In the genomic region with DNA sequence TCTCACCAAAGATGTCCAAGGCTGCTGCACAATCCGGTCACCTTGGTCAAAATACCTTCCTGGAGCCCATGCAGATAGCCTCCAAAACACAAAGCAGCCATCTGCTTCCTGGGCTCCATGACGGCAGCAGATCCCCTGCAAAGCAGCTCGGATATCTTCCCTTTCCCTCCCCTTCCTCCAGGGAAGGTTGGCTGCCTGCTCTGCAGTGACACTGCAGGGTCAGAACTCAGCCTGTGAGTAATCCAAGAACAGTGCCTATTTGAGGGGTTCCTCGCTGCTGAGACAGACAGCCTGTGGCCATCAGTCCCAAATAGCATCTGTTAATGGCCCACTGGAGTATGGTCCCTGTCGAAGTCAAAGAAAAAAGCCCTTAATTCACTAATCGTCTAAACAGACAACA, we compare ENCODE assay signal across 23 cellular contexts.
DNase-seq lines count a peak whose midpoint lies in the region; ATAC-seq lines count a peak whose summit lies in the region.
"Had no signal": no experiment of that assay in that cellular context is flagged by ENCODE, and none has a peak within 500 bp of the region (broad histone marks: within the 10 kb centered on the region; RNA-seq: fewer than 3 reads in every experiment).

No MANE protein-coding gene starts in this region.

- DNase-seq in Daoy (ENCODE audit: low read depth) (peak; percentile 24), NCI-H1694 (lab: John Stamatoyannopoulos, UW) (peak; percentile 35), NCI-H82 treated with DMSO at 0.1 percent for 48 hours (lab: John Stamatoyannopoulos, UW; ENCODE audit: unreplicated experiment) (peak; percentile 56), iPS-NIHi7 (ENCODE audit: extremely low spot score) (peak; percentile 34), T1000 (lab: John Stamatoyannopoulos, UW) (no peak), DMS53 (lab: John Stamatoyannopoulos, UW) (no peak)
- DNase-seq in stimulated activated CD4-positive, alpha-beta T cell treated with anti-CD3 and anti-CD28 coated beads, Interleukin-2, amount 100 ng/mL, for 48 hours = no peak
- DNase-seq: ACHN; activated CD4-positive, alpha-beta memory T cell treated with anti-CD3 and anti-CD28 coated beads for 36 hours; activated CD4-positive, CD25-positive, alpha-beta regulatory T cell treated with anti-CD3 and anti-CD28 coated beads, Interleukin-2, amount 50 U/mL, for 72 hours; activated CD8-positive, alpha-beta memory T cell treated with anti-CD3 and anti-CD28 coated beads, Interleukin-2, amount 50 U/mL, for 4 hours; activated naive CD4-positive, alpha-beta T cell treated with anti-CD3 and anti-CD28 coated beads, Interleukin-2, amount 10 ng/mL, durations not matched to agents 7 days and 5 days; DMS79 treated with DMSO at 0.1 percent for 48 hours; erythroblast; heart left ventricle; NCI-H187; Peyer's patch; SIG-M5; stimulated activated naive CD4-positive, alpha-beta T cell treated with Interleukin-2 at 50 U/mL for 16 hours; testis had no signal

- no peak for ATAC-seq in GM21529 (IDR thresholded peaks at IDR 0.05; ENCODE audit: unreplicated experiment)
- ATAC-seq: heart left ventricle, left lobe of liver, sciatic nerve had no signal

Comparison
In these comparisons a context has a peak if more than half of its experiments do, and no peak if none do; other contexts are left out.
1. DNase-seq: peak in Daoy (single experiment), NCI-H1694 (single experiment), NCI-H82 treated with DMSO at 0.1 percent for 48 hours (single experiment) and iPS-NIHi7 (single experiment); none in T1000 (single experiment), DMS53 (single experiment) and stimulated activated CD4-positive, alpha-beta T cell treated with anti-CD3 and anti-CD28 coated beads, Interleukin-2, amount 100 ng/mL, for 48 hours (0 of 2).